In the genomic region with DNA sequence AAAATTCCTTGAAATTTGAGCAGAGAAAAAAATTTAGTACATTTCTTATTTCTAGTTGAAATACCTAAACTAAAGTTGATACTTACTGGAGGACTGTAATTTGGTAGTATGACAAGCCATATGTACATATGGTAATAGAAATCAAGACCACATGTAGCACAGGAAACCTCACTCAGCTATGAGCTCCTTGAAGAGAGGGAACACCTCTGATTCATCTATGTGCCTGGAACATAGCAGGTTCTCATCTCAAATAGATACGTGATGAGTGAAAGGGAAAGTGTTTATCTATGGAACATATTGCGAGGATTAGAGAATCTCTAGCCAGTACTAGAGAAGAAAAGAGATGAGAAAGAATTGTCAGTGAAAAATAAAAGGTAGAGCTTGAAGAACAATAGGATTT, we compare ENCODE assay signal across 1 cellular context.
TF ChIP-seq lines count a peak whose summit lies in the region.

No MANE protein-coding gene starts in this region.

TF ChIP-seq in GM12878, 131 proteins besides CTCF, POLR2A, EP300 and RAD21 (continued from another document):
- TF ChIP-seq, protein P1, sequence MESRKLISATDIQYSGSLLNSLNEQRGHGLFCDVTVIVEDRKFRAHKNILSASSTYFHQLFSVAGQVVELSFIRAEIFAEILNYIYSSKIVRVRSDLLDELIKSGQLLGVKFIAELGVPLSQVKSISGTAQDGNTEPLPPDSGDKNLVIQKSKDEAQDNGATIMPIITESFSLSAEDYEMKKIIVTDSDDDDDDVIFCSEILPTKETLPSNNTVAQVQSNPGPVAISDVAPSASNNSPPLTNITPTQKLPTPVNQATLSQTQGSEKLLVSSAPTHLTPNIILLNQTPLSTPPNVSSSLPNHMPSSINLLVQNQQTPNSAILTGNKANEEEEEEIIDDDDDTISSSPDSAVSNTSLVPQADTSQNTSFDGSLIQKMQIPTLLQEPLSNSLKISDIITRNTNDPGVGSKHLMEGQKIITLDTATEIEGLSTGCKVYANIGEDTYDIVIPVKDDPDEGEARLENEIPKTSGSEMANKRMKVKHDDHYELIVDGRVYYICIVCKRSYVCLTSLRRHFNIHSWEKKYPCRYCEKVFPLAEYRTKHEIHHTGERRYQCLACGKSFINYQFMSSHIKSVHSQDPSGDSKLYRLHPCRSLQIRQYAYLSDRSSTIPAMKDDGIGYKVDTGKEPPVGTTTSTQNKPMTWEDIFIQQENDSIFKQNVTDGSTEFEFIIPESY (IDR thresholded peaks at IDR 0.05): no peak
- no peak for TF ChIP-seq RELA (IDR thresholded peaks at IDR 0.05; ENCODE audit: borderline replicate concordance, partially characterized antibody)
- TF ChIP-seq ZNF274 (IDR thresholded peaks at IDR 0.05; ENCODE audit: insufficient read depth, insufficient read length): no peak
- no peak for TF ChIP-seq ZBTB11 (CRISPR knock-in tag; IDR thresholded peaks at IDR 0.05)
